Comparison of ENCODE assay signal across 19 cellular contexts in the genomic region with DNA sequence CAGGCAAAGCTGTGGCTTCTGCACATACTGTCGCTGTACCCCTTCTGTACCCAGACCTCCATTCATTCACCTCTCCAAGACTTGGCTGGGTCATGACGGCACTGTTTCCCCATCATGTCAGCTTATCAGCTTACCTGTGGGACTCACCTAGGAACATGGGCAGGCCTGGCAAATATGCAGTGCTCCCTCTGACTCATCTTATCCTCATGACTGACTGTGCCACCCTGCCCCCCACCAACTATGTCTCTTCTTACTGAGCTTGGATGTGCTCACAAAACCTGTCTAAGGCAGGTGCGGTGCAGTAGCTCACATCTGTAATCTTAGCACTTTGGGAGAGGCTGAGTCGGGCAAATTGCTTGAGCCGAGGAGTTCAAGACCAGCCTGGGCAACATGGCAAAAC.
DNase-seq lines count a peak whose midpoint lies in the region; ATAC-seq and TF ChIP-seq lines count a peak whose summit lies in the region.
"Had no signal": no experiment of that assay in that cellular context is flagged by ENCODE, and none has a peak within 500 bp of the region (broad histone marks: within the 10 kb centered on the region; RNA-seq: fewer than 3 reads in every experiment).

No MANE protein-coding gene starts in this region.

- no peak for TF ChIP-seq POLR2A in upper lobe of left lung (IDR thresholded peaks at IDR 0.05)

- H3K9ac ChIP-seq in BLaER1 (0 out of 2 replicates have a peak overlapping the region, but pooled peaks have one; percentile 33), MM.1S (ENCODE audit: low read length) (peak overlapping the region; percentile 62; the same call in 1 of the 2 replicates)

- 95 to 99% methylated on average over 5 of the region's 5 CpGs for WGBS in upper lobe of left lung, 2 donors

- no peak for DNase-seq in MM.1S
- DNase-seq in epithelial cell of prostate (ENCODE audit: low read depth, low spot score) = peak; percentile 88
- DNase-seq in naive thymus-derived CD8-positive, alpha-beta T cell = no peak
- no peak for DNase-seq in stimulated activated CD4-positive, alpha-beta T cell treated with anti-CD3 and anti-CD28 coated beads, Interleukin-2, amount 100 ng/mL, for 24 hours
- no peak for DNase-seq in omental fat pad (ENCODE audit: low spot score)
- DNase-seq in COLO829 (ENCODE audit: low spot score) = no peak
- DNase-seq in upper lobe of left lung = no peak
- DNase-seq: activated CD4-positive, alpha-beta T cell treated with anti-CD3 and anti-CD28 coated beads for 36 hours; activated CD8-positive, alpha-beta memory T cell treated with anti-CD3 and anti-CD28 coated beads, Interleukin-2, amount 10 ng/mL, durations not matched to agents 7 days and 5 days; activated gamma-delta T cell; amniotic stem cell; COR-L47; effector CD8-positive, alpha-beta T cell; H9; NCI-H1092 treated with DMSO at 0.1 percent for 48 hours; NCI-H526 treated with DMSO at 0.1 percent for 48 hours; stimulated activated naive CD4-positive, alpha-beta T cell treated with Interleukin-2 at 50 U/mL for 16 hours; transverse colon had no signal

- no peaks in the 10 kb centered on the region for H3K27me3 Mint-ChIP-seq in naive thymus-derived CD8-positive, alpha-beta T cell
- H3K27me3 Mint-ChIP-seq: activated CD4-positive, alpha-beta T cell treated with anti-CD3 and anti-CD28 coated beads for 36 hours; activated CD8-positive, alpha-beta memory T cell treated with anti-CD3 and anti-CD28 coated beads, Interleukin-2, amount 10 ng/mL, durations not matched to agents 7 days and 5 days had no signal

- no peak overlapping the region for H2AFZ ChIP-seq in MM.1S (ENCODE audit: low read length)

- peaks cover 0 to 40% (median 5%) of the 10 kb centered on the region in 3 donors for H3K36me3 Mint-ChIP-seq in naive thymus-derived CD8-positive, alpha-beta T cell

- no peak for TF ChIP-seq EP300 in upper lobe of left lung (IDR thresholded peaks at IDR 0.05)

- no peaks in the 10 kb centered on the region for H3K27me3 ChIP-seq in BLaER1
- H3K27me3 ChIP-seq in MM.1S (replicated peaks; ENCODE audit: insufficient read depth, low read length) = no peaks in the 10 kb centered on the region
- H3K27me3 ChIP-seq in upper lobe of left lung = no peaks in the 10 kb centered on the region
- H3K27me3 ChIP-seq: transverse colon had no signal

- H3K36me3 ChIP-seq in BLaER1 = peaks cover 54% of the 10 kb centered on the region
- H3K36me3 ChIP-seq in MM.1S (replicated peaks; ENCODE audit: insufficient read depth, low read length) = no peaks in the 10 kb centered on the region
- H3K36me3 ChIP-seq in upper lobe of left lung = peaks cover 0 to 3% (median 1%) of the 10 kb centered on the region in 4 donors
- H3K36me3 ChIP-seq: transverse colon had no signal

- H3K27ac ChIP-seq in BLaER1 (peak overlapping the region; percentile 93), MM.1S (ENCODE audit: low read length) (peak overlapping the region; percentile 94), epithelial cell of prostate (peak overlapping the region; percentile 94), upper lobe of left lung (no peak overlapping the region)
- H3K27ac ChIP-seq: transverse colon had no signal

- peaks cover 14 to 41% (median 29%) of the 10 kb centered on the region in 4 donors for H3K4me1 Mint-ChIP-seq in naive thymus-derived CD8-positive, alpha-beta T cell

- H4K20me1 ChIP-seq in BLaER1 = no peaks in the 10 kb centered on the region
- H4K20me1 ChIP-seq in MM.1S (ENCODE audit: insufficient read depth, low read length) = no peaks in the 10 kb centered on the region

- POLR2A ChIA-PET in naive thymus-derived CD8-positive, alpha-beta T cell (lab: Charles Lee) = no interaction called here

- H3K4me1 ChIP-seq in BLaER1 (peaks cover 95% of the 10 kb centered on the region), MM.1S (ENCODE audit: low read length) (peaks cover 64% of the 10 kb centered on the region), upper lobe of left lung (peaks cover 8 to 30% (median 27%) of the 10 kb centered on the region in 4 donors)

- ATAC-seq in naive thymus-derived CD8-positive, alpha-beta T cell = no peak
- ATAC-seq in omental fat pad (ENCODE audit: low FRiP score) = no peak
- ATAC-seq in upper lobe of left lung (ENCODE audit: low FRiP score in 2 of 2) = no peak
- ATAC-seq: activated CD4-positive, alpha-beta T cell treated with anti-CD3 and anti-CD28 coated beads for 36 hours; activated CD8-positive, alpha-beta memory T cell treated with anti-CD3 and anti-CD28 coated beads, Interleukin-2, amount 10 ng/mL, durations not matched to agents 7 days and 5 days had no signal

- peaks cover 30% of the 10 kb centered on the region for H3K79me2 ChIP-seq in MM.1S (ENCODE audit: low read length)

- H3K9me3 ChIP-seq in BLaER1 = no peaks in the 10 kb centered on the region
- no peaks in the 10 kb centered on the region for H3K9me3 ChIP-seq in MM.1S (replicated peaks; ENCODE audit: insufficient read depth, low read length)
- no peaks in the 10 kb centered on the region for H3K9me3 ChIP-seq in upper lobe of left lung
- H3K9me3 ChIP-seq: transverse colon had no signal

- H3F3A ChIP-seq in MM.1S (ENCODE audit: insufficient read depth, low read length) = peaks cover 62% of the 10 kb centered on the region

- peak overlapping the region in 6 of 10 donors; percentile 11 to 63 (median 47) for H3K27ac Mint-ChIP-seq in naive thymus-derived CD8-positive, alpha-beta T cell
- H3K27ac Mint-ChIP-seq: activated CD4-positive, alpha-beta T cell treated with anti-CD3 and anti-CD28 coated beads for 36 hours; activated CD8-positive, alpha-beta memory T cell treated with anti-CD3 and anti-CD28 coated beads, Interleukin-2, amount 10 ng/mL, durations not matched to agents 7 days and 5 days had no signal

- no peaks in the 10 kb centered on the region for H3K9me3 Mint-ChIP-seq in naive thymus-derived CD8-positive, alpha-beta T cell
- H3K9me3 Mint-ChIP-seq: H9 had no signal

- no peaks in the 10 kb centered on the region for H3K9me2 ChIP-seq in MM.1S (replicated peaks; ENCODE audit: insufficient read depth, low read length)

- H3K4me3 Mint-ChIP-seq in naive thymus-derived CD8-positive, alpha-beta T cell = no peak overlapping the region
- H3K4me3 Mint-ChIP-seq: activated CD4-positive, alpha-beta T cell treated with anti-CD3 and anti-CD28 coated beads for 36 hours; activated CD8-positive, alpha-beta memory T cell treated with anti-CD3 and anti-CD28 coated beads, Interleukin-2, amount 10 ng/mL, durations not matched to agents 7 days and 5 days; H9 had no signal

- H3K4me2 ChIP-seq in BLaER1 (peak overlapping the region; percentile 86), MM.1S (ENCODE audit: low read depth, low read length) (peak overlapping the region; percentile 65)

- H3K4me3 ChIP-seq in BLaER1 (no peak overlapping the region), MM.1S (ENCODE audit: low read length) (no peak overlapping the region), upper lobe of left lung (no peak overlapping the region)
- H3K4me3 ChIP-seq: transverse colon had no signal

- no peak for TF ChIP-seq CTCF in MM.1S (IDR thresholded peaks at IDR 0.05; ENCODE audit: low read length)
- no peak for TF ChIP-seq CTCF in omental fat pad (IDR thresholded peaks at IDR 0.05)
- no peak for TF ChIP-seq CTCF in upper lobe of left lung (IDR thresholded peaks at IDR 0.05)

Comparison
In these comparisons a context has a peak if more than half of its experiments do, and no peak if none do; other contexts are left out.
1. H3K27ac ChIP-seq: peak in BLaER1 (single experiment), MM.1S (single experiment) and epithelial cell of prostate (single experiment); none in upper lobe of left lung (0 of 4).